In genomic region chr15:76730262-76730661, GRCh38 we compare ENCODE assay signal across 18 cellular contexts.
"Had no signal": no experiment of that assay in that cellular context is flagged by ENCODE, and none has a peak within 500 bp of the region (broad histone marks: within the 10 kb centered on the region; RNA-seq: fewer than 3 reads in every experiment).

No MANE protein-coding gene starts in this region.

- ATAC-seq: foreskin keratinocyte; stimulated activated naive CD8-positive, alpha-beta T cell treated with anti-CD3 and anti-CD28 coated beads, Interleukin-15, Interleukin-2, amounts not matched to agents 100 U/mL and 50 U/mL, for 24 hours had no signal

- H3K9me3 ChIP-seq: ovary, sigmoid colon, thoracic aorta had no signal

- H2AFZ ChIP-seq: neural progenitor cell had no signal

- DNase-seq: activated CD4-positive, alpha-beta memory T cell treated with anti-CD3 and anti-CD28 coated beads, Interleukin-2, amount 10 ng/mL, durations not matched to agents 7 days and 5 days; activated gamma-delta T cell; activated T-cell treated with anti-CD3 and anti-CD28 coated beads, Interleukin-2, amount 50 U/mL, for 48 hours; effector memory CD4-positive, alpha-beta T cell; foreskin keratinocyte; left ventricle myocardium inferior; mesenchymal stem cell; ovary; sigmoid colon; stimulated activated CD4-positive, alpha-beta T cell treated with anti-CD3 and anti-CD28 coated beads, Interleukin-4, amount 100 ng/mL, for 1 hour; stimulated activated CD8-positive, alpha-beta memory T cell treated with anti-CD3 and anti-CD28 coated beads, Interleukin-4, amount 100 ng/mL, for 48 hours; stimulated activated naive CD8-positive, alpha-beta T cell treated with anti-CD3 and anti-CD28 coated beads, Interleukin-15, Interleukin-2, amounts not matched to agents 100 U/mL and 50 U/mL, for 24 hours; T-helper 1 cell had no signal

- H3K4me1 ChIP-seq: foreskin keratinocyte, left ventricle myocardium inferior, sigmoid colon had no signal

- H3K9ac ChIP-seq: neural progenitor cell had no signal

- H3K4me2 ChIP-seq: neural progenitor cell had no signal

- H3K36me3 ChIP-seq: neural progenitor cell, ovary had no signal

- H3K4me3 ChIP-seq: cardiac muscle cell, coronary artery, left ventricle myocardium inferior, neural progenitor cell, ovary, sigmoid colon, thoracic aorta had no signal

- H3K27me3 ChIP-seq: cardiac muscle cell, foreskin keratinocyte, neural progenitor cell, ovary, sigmoid colon had no signal

- H3K27ac ChIP-seq: cardiac muscle cell, coronary artery, foreskin keratinocyte, left ventricle myocardium inferior, neural progenitor cell, ovary, sigmoid colon, VCaP had no signal
